In the genomic region with DNA sequence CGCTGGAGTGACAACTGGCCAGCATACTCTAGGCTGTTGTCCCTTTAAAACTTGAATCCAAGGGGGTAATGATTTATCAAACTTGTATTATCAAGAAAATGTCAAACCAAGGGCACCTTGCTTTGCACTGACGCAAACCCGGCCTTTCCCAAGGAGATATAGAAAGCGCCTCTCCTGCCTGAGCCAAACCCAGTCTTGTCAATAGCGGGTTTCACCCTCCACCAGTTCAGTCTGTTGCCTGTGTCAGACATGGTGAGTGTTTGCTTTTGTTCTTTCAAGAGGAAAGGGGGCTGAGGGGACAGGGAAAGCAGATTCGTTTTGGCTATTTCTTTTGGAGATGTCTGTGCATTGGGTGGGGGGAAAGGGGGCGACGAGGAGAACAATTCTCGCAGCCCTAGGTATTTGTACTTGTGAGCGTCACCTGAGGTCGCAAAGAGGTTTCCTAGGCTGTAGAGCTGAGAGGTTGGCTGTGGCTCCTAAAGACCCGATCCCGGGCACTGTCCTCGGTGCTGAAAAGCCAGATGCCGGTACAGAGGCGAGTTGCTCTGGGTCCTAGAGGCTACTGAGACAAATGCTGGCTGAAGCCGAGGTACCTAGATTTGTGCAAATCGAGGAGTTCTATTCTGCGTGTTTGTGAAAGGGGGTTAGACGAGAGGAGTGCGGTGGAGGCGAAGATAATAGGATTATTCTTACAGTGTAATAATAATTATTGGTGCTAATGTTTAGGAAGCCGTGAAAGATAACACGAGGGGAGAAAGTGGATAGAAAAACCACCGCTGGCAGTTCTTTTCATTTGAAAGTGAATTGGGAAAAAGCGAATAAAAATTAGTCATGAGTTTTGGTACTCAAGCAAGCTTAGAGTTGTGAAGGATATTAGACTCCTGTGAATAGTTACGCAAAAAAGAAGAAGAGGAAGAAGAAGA, we compare ENCODE assay signal across 9 cellular contexts. TPM values are rescaled to one million over a fixed set of nuclear protein-coding genes. Genes with fewer than 3 reads are reported as not detected.
A peak's percentile ranks its signal among the peaks of the same experiment; 100 is the strongest.
DNase-seq lines count a peak whose midpoint lies in the region; ATAC-seq and TF ChIP-seq lines count a peak whose summit lies in the region.
"Had no signal": no experiment of that assay in that cellular context is flagged by ENCODE, and none has a peak within 500 bp of the region (broad histone marks: within the 10 kb centered on the region; RNA-seq: fewer than 3 reads in every experiment).

A gene (plus strand): TSS at position 185 of the 923 bp plus-strand sequence. CDS start 65 bp downstream, at position 250.

- ATAC-seq in HG03139 (IDR thresholded peaks at IDR 0.05; ENCODE audit: unreplicated experiment): no peak
- no peak for ATAC-seq in activated T-helper 17 cell treated with anti-CD3 and anti-CD28 coated beads, Interleukin-2, amount 50 U/mL, for 72 hours (replicated peaks)

- no peaks in the 10 kb centered on the region for H3K9me3 Mint-ChIP-seq in activated CD4-positive, alpha-beta memory T cell treated with anti-CD3 and anti-CD28 coated beads for 36 hours
- H3K9me3 Mint-ChIP-seq in activated T-helper 17 cell treated with anti-CD3 and anti-CD28 coated beads, Interleukin-2, amount 50 U/mL, for 72 hours: no peaks in the 10 kb centered on the region
- H3K9me3 Mint-ChIP-seq: activated B cell treated with CpG ODN at 0.5 μM for 24 hours had no signal

- peaks cover 100% of the 10 kb centered on the region for H3K27me3 ChIP-seq in iPS-20b (ENCODE audit: insufficient read depth, low read length)

- intact Hi-C loops in activated CD4-positive, alpha-beta memory T cell treated with anti-CD3 and anti-CD28 coated beads for 36 hours (cut with micrococcal nuclease): loop anchor here (2.0 kb wide), 1 partner anchor 441 kb away; no protein-coding TSS in a partner anchor

- peaks cover 5% of the 10 kb centered on the region; the same call in 1 of the 2 replicates for H3K9me3 ChIP-seq in iPS-20b (ENCODE audit: insufficient read depth, low read depth, low read length)

- no peak within 1 kb of the TSS for H3K27ac Mint-ChIP-seq in activated CD4-positive, alpha-beta memory T cell treated with anti-CD3 and anti-CD28 coated beads for 36 hours
- no peak within 1 kb of the TSS for H3K27ac Mint-ChIP-seq in activated T-helper 17 cell treated with anti-CD3 and anti-CD28 coated beads, Interleukin-2, amount 50 U/mL, for 72 hours
- H3K27ac Mint-ChIP-seq: activated B cell treated with CpG ODN at 0.5 μM for 24 hours had no signal

- H3K27ac ChIP-seq in iPS-20b (ENCODE audit: low read length): no peak within 1 kb of the TSS

- peaks cover 6% of the 10 kb centered on the region; the same call in 1 of the 2 replicates for H3K4me1 ChIP-seq in iPS-20b (ENCODE audit: insufficient read depth, low read length)

- H3K36me3 ChIP-seq in iPS-20b (ENCODE audit: insufficient read depth, low read depth, low read length): no peaks in the 10 kb centered on the region

- peaks cover 2% of the 10 kb centered on the region for H3K36me3 Mint-ChIP-seq in activated CD4-positive, alpha-beta memory T cell treated with anti-CD3 and anti-CD28 coated beads for 36 hours
- peaks cover 5% of the 10 kb centered on the region for H3K36me3 Mint-ChIP-seq in activated T-helper 17 cell treated with anti-CD3 and anti-CD28 coated beads, Interleukin-2, amount 50 U/mL, for 72 hours (ENCODE audit: low read depth)

- POLR2A ChIA-PET in HEK293T (lab: Yijun Ruan, JAX): no interaction called here
- POLR2A ChIA-PET in activated CD4-positive, alpha-beta memory T cell treated with anti-CD3 and anti-CD28 coated beads for 36 hours (lab: Charles Lee): no interaction called here

- peak; percentile 54 for DNase-seq in AG08395 (ENCODE audit: low spot score)
- DNase-seq in HEK293T (ENCODE audit: extremely low spot score): peak; percentile 70
- DNase-seq in activated CD4-positive, alpha-beta memory T cell treated with anti-CD3 and anti-CD28 coated beads for 36 hours: peak; percentile 49
- no peak for DNase-seq in medulla oblongata (ENCODE audit: extremely low spot score)
- DNase-seq in cerebellar nuclear complex (lab: John Stamatoyannopoulos, UW): no peak
- DNase-seq: activated B cell treated with CpG ODN at 0.5 μM for 24 hours had no signal

- H3K4me1 Mint-ChIP-seq in activated CD4-positive, alpha-beta memory T cell treated with anti-CD3 and anti-CD28 coated beads for 36 hours (ENCODE audit: low read depth): peaks cover 8% of the 10 kb centered on the region
- H3K4me1 Mint-ChIP-seq in activated T-helper 17 cell treated with anti-CD3 and anti-CD28 coated beads, Interleukin-2, amount 50 U/mL, for 72 hours: no peaks in the 10 kb centered on the region

- no peak within 1 kb of the TSS for H3K4me3 Mint-ChIP-seq in activated CD4-positive, alpha-beta memory T cell treated with anti-CD3 and anti-CD28 coated beads for 36 hours
- no peak within 1 kb of the TSS for H3K4me3 Mint-ChIP-seq in activated T-helper 17 cell treated with anti-CD3 and anti-CD28 coated beads, Interleukin-2, amount 50 U/mL, for 72 hours
- H3K4me3 Mint-ChIP-seq: activated B cell treated with CpG ODN at 0.5 μM for 24 hours had no signal

- no peak within 1 kb of the TSS for H3K9ac ChIP-seq in iPS-20b (ENCODE audit: low read depth, low read length)

- peaks cover 85% of the 10 kb centered on the region for H3K27me3 Mint-ChIP-seq in activated CD4-positive, alpha-beta memory T cell treated with anti-CD3 and anti-CD28 coated beads for 36 hours
- peaks cover 76% of the 10 kb centered on the region for H3K27me3 Mint-ChIP-seq in activated T-helper 17 cell treated with anti-CD3 and anti-CD28 coated beads, Interleukin-2, amount 50 U/mL, for 72 hours

- H3K4me3 ChIP-seq in iPS-20b (ENCODE audit: low read length): 0 out of 2 replicates have a peak within 1 kb of the TSS, but pooled peaks have one; percentile 61

- CTCF ChIA-PET in HEK293T (lab: Yijun Ruan, JAX): interaction anchor here (2.6 kb wide), 1 partner anchor 10 kb away, joined by 10 read pairs; no protein-coding TSS in a partner anchor
- CTCF ChIA-PET in activated CD4-positive, alpha-beta memory T cell treated with anti-CD3 and anti-CD28 coated beads for 36 hours (lab: Charles Lee): interaction anchor here (1.7 kb wide), 1 partner anchor 10 kb away, joined by 5 read pairs; no protein-coding TSS in a partner anchor

TF ChIP-seq in HEK293T, 16 proteins besides CTCF, POLR2A, EP300 and RAD21:
- TF ChIP-seq ARNT (IDR thresholded peaks at IDR 0.05) (no peak), ELF4 (IDR thresholded peaks at IDR 0.05) (no peak), FOXA1 (IDR thresholded peaks at IDR 0.05) (no peak), FOXM1 (IDR thresholded peaks at IDR 0.05; ENCODE audit: borderline replicate concordance) (no peak), TARDBP (IDR thresholded peaks at IDR 0.05) (no peak), CTBP1 (IDR thresholded peaks at IDR 0.05; ENCODE audit: borderline replicate concordance) (no peak), HDGF (IDR thresholded peaks at IDR 0.05; ENCODE audit: borderline replicate concordance) (no peak), LEF1 (IDR thresholded peaks at IDR 0.05; ENCODE audit: borderline replicate concordance) (no peak), FOXK2 (IDR thresholded peaks at IDR 0.05) (no peak), L3MBTL2 (conservative IDR thresholded peaks at IDR 0.05) (no peak), NFRKB (IDR thresholded peaks at IDR 0.05) (no peak), SUZ12 (IDR thresholded peaks at IDR 0.05) (no peak)
- TF ChIP-seq, protein P1, sequence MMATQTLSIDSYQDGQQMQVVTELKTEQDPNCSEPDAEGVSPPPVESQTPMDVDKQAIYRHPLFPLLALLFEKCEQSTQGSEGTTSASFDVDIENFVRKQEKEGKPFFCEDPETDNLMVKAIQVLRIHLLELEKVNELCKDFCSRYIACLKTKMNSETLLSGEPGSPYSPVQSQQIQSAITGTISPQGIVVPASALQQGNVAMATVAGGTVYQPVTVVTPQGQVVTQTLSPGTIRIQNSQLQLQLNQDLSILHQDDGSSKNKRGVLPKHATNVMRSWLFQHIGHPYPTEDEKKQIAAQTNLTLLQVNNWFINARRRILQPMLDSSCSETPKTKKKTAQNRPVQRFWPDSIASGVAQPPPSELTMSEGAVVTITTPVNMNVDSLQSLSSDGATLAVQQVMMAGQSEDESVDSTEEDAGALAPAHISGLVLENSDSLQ (IDR thresholded peaks at IDR 0.05): no peak

RNA-seq across cellular contexts. Expression of the gene that starts here (rescaled TPM):
- total RNA-seq in activated CD4-positive, alpha-beta memory T cell treated with anti-CD3 and anti-CD28 coated beads for 36 hours: not detected
- not detected for total RNA-seq in activated T-helper 17 cell treated with anti-CD3 and anti-CD28 coated beads, Interleukin-2, amount 50 U/mL, for 72 hours
- total RNA-seq: activated B cell treated with CpG ODN at 0.5 μM for 24 hours had no signal

Comparison
In these comparisons a context has a peak if more than half of its experiments do, and no peak if none do; other contexts are left out.
1. Peak in DNase-seq in activated CD4-positive, alpha-beta memory T cell treated with anti-CD3 and anti-CD28 coated beads for 36 hours; RNA of the gene not detected or under 1 TPM.
2. DNase-seq: peak in AG08395 (single experiment) and HEK293T (single experiment); none in medulla oblongata (single experiment) and cerebellar nuclear complex (0 of 2).